Comparison of ENCODE assay signal across 2 cellular contexts in genomic region chr3:27429909-27430308, GRCh38.
TF ChIP-seq lines count a peak whose summit lies in the region.

No MANE protein-coding gene starts in this region.

TF ChIP-seq in HepG2, 621 proteins besides CTCF, POLR2A, EP300 and RAD21:
- TF ChIP-seq NFE2 (CRISPR knock-in tag; IDR thresholded peaks at IDR 0.05): no peak
- no peak for TF ChIP-seq NFIC (IDR thresholded peaks at IDR 0.05; ENCODE audit: low read length)
- TF ChIP-seq NFYC (CRISPR knock-in tag; IDR thresholded peaks at IDR 0.05): no peak
- TF ChIP-seq MAFK (conservative IDR thresholded peaks at IDR 0.05 in 1 of 2, IDR thresholded peaks at IDR 0.05 in 1 of 2; ENCODE audit: low read length in 2 of 2): peak; percentile 76 to 85
- TF ChIP-seq, protein P1, sequence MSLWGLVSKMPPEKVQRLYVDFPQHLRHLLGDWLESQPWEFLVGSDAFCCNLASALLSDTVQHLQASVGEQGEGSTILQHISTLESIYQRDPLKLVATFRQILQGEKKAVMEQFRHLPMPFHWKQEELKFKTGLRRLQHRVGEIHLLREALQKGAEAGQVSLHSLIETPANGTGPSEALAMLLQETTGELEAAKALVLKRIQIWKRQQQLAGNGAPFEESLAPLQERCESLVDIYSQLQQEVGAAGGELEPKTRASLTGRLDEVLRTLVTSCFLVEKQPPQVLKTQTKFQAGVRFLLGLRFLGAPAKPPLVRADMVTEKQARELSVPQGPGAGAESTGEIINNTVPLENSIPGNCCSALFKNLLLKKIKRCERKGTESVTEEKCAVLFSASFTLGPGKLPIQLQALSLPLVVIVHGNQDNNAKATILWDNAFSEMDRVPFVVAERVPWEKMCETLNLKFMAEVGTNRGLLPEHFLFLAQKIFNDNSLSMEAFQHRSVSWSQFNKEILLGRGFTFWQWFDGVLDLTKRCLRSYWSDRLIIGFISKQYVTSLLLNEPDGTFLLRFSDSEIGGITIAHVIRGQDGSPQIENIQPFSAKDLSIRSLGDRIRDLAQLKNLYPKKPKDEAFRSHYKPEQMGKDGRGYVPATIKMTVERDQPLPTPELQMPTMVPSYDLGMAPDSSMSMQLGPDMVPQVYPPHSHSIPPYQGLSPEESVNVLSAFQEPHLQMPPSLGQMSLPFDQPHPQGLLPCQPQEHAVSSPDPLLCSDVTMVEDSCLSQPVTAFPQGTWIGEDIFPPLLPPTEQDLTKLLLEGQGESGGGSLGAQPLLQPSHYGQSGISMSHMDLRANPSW (CRISPR knock-in tag; IDR thresholded peaks at IDR 0.05; ENCODE audit: borderline replicate concordance): no peak
- TF ChIP-seq HMG20A (CRISPR knock-in tag; IDR thresholded peaks at IDR 0.05; ENCODE audit: borderline replicate concordance): no peak
- peak; percentile 78 for TF ChIP-seq MAFF (IDR thresholded peaks at IDR 0.05; ENCODE audit: low read depth, low read length)
- TF ChIP-seq KDM1A (CRISPR knock-in tag; IDR thresholded peaks at IDR 0.05): no peak

TF ChIP-seq in K562, 482 proteins besides CTCF, POLR2A, EP300 and RAD21:
- TF ChIP-seq GTF2F1 (IDR thresholded peaks at IDR 0.05; ENCODE audit: low read depth, low read length) (no peak), RBM14 (IDR thresholded peaks at IDR 0.05; ENCODE audit: borderline replicate concordance, insufficient read depth, low read depth, low read length) (no peak), SUPT5H (IDR thresholded peaks at IDR 0.05) (no peak), ARHGAP35 (IDR thresholded peaks at IDR 0.05; ENCODE audit: partially characterized antibody) (no peak), NCOR1 (IDR thresholded peaks at IDR 0.05) (no peak), SAFB2 (IDR thresholded peaks at IDR 0.05; ENCODE audit: borderline replicate concordance, low read depth, low read length, severe bottlenecking) (no peak), RBM15 (IDR thresholded peaks at IDR 0.05; ENCODE audit: insufficient read depth, low read length) (no peak), HDGF (IDR thresholded peaks at IDR 0.05) (no peak), C11orf30 (IDR thresholded peaks at IDR 0.05; ENCODE audit: low read depth) (peak; percentile 45), STAG1 (CRISPR knock-in tag; IDR thresholded peaks at IDR 0.05; ENCODE audit: borderline replicate concordance) (no peak), ZBTB7A (IDR thresholded peaks at IDR 0.05; ENCODE audit: borderline replicate concordance, control insufficient read depth, low read depth, low read length) (no peak), CUX1 (CRISPR knock-in tag; IDR thresholded peaks at IDR 0.05) (no peak), RBBP5 (IDR thresholded peaks at IDR 0.05; ENCODE audit: borderline replicate concordance, insufficient read depth, low read length, poor library complexity, severe bottlenecking) (no peak), ZNF699 (CRISPR knock-in tag; IDR thresholded peaks at IDR 0.05; ENCODE audit: insufficient replicate concordance) (no peak), NEUROD1 (IDR thresholded peaks at IDR 0.05; ENCODE audit: borderline replicate concordance, low read depth, low read length, partially characterized antibody) (no peak), TAF9B (IDR thresholded peaks at IDR 0.05; ENCODE audit: partially characterized antibody) (no peak), RCOR1 (IDR thresholded peaks at IDR 0.05; ENCODE audit: borderline replicate concordance in 1 of 2, low read depth in 2 of 2, low read length in 2 of 2) (no peak), PHB2 (IDR thresholded peaks at IDR 0.05; ENCODE audit: low read depth) (no peak), TBL1XR1 (IDR thresholded peaks at IDR 0.05; ENCODE audit: low read length in 2 of 2) (no peak), WHSC1 (IDR thresholded peaks at IDR 0.05; ENCODE audit: low read length) (no peak), KAT7 (CRISPR knock-in tag; IDR thresholded peaks at IDR 0.05; ENCODE audit: borderline replicate concordance) (no peak), ZNF444 (CRISPR knock-in tag; IDR thresholded peaks at IDR 0.05) (no peak), SIN3B (IDR thresholded peaks at IDR 0.05; ENCODE audit: low read depth) (no peak), FIP1L1 (IDR thresholded peaks at IDR 0.05; ENCODE audit: low read depth, low read length, poor library complexity, severe bottlenecking) (no peak), EWSR1 (IDR thresholded peaks at IDR 0.05; ENCODE audit: borderline replicate concordance, low read depth, partially characterized antibody) (no peak), SREBF1 (IDR thresholded peaks at IDR 0.05; ENCODE audit: borderline replicate concordance, low read depth, low read length) (no peak), FOXM1 (IDR thresholded peaks at IDR 0.05; ENCODE audit: low read depth) (no peak), FOXM1 (CRISPR knock-in tag; IDR thresholded peaks at IDR 0.05; ENCODE audit: low read depth) (no peak), MAFF (IDR thresholded peaks at IDR 0.05; ENCODE audit: low read length) (0 out of 2 replicates have a peak, but pooled peaks have one; percentile 16), ZNF311 (CRISPR knock-in tag; IDR thresholded peaks at IDR 0.05) (no peak), ZFP30 (CRISPR knock-in tag; IDR thresholded peaks at IDR 0.05; ENCODE audit: borderline replicate concordance) (no peak), TRIM25 (IDR thresholded peaks at IDR 0.05; ENCODE audit: borderline replicate concordance) (no peak), PCBP1 (IDR thresholded peaks at IDR 0.05; ENCODE audit: low read depth, low read length, poor library complexity, severe bottlenecking) (no peak), HDAC3 (IDR thresholded peaks at IDR 0.05; ENCODE audit: borderline replicate concordance, partially characterized antibody) (no peak), GABPB2 (CRISPR knock-in tag; conservative IDR thresholded peaks at IDR 0.05) (no peak), PPARD (CRISPR knock-in tag; IDR thresholded peaks at IDR 0.05) (no peak), MAFG (tag; conservative IDR thresholded peaks at IDR 0.05) (peak; percentile 33; the same call in 1 of the 2 replicates), TRIM28 (IDR thresholded peaks at IDR 0.05) (no peak), ZBTB12 (CRISPR knock-in tag; IDR thresholded peaks at IDR 0.05) (no peak), MXI1 (IDR thresholded peaks at IDR 0.05; ENCODE audit: low read depth, low read length) (no peak), MAFK (IDR thresholded peaks at IDR 0.05; ENCODE audit: low read length) (peak; percentile 23; the same call in 1 of the 2 replicates), ZNF316 (IDR thresholded peaks at IDR 0.05) (peak; percentile 46; the same call in 1 of the 2 replicates), YY1 (IDR thresholded peaks at IDR 0.05; ENCODE audit: borderline replicate concordance in 1 of 3, control insufficient read depth in 1 of 3, extremely low read depth in 1 of 3, insufficient read depth in 3 of 3, insufficient read length in 1 of 3, insufficient replicate concordance in 2 of 3, low read depth in 1 of 3, low read length in 2 of 3) (no peak), ZNF165 (CRISPR knock-in tag; IDR thresholded peaks at IDR 0.05; ENCODE audit: borderline replicate concordance) (no peak)
